Comparison of ENCODE assay signal across 8 cellular contexts in genomic region chr21:37267269-37268185, GRCh38. TPM values are rescaled to one million over a fixed set of nuclear protein-coding genes. Genes with fewer than 3 reads are reported as not detected.
A peak's percentile ranks its signal among the peaks of the same experiment; 100 is the strongest.
DNase-seq lines count a peak whose midpoint lies in the region; ATAC-seq and TF ChIP-seq lines count a peak whose summit lies in the region.

Gene VPS26C, minus strand, starts transcription at chr21:37267334. Its CDS starts 40 bp downstream, at chr21:37267294.

- intact Hi-C loops in activated T-helper 2 cell treated with anti-CD3 and anti-CD28 coated beads, Interferon-gamma antibody, Interleukin-2, Interleukin-4, amounts not matched to agents 10 μg/mL and 5 μg/mL and 100 μg/mL, durations not matched to agents 14 hours and 24 hours and 36 hours (cut with micrococcal nuclease) = loop anchor here (1.0 to 2.0 kb wide), 5 partner anchors 9 to 297 kb away; partner anchors contain the start of genes DYRK1A, PIGP and TTC3

- H3K4me3 Mint-ChIP-seq in activated T-helper 2 cell treated with anti-CD3 and anti-CD28 coated beads, Interferon-gamma antibody, Interleukin-2, Interleukin-4, amounts not matched to agents 10 μg/mL and 5 μg/mL and 100 μg/mL, durations not matched to agents 14 hours and 24 hours and 36 hours (ENCODE audit: low read depth) = peak within 1 kb of the TSS; percentile 96
- peak within 1 kb of the TSS; percentile 91 to 99 (median 93) for H3K4me3 Mint-ChIP-seq in naive thymus-derived CD8-positive, alpha-beta T cell

- POLR2A ChIA-PET in naive thymus-derived CD8-positive, alpha-beta T cell (lab: Charles Lee) = interaction anchor here (0.7 to 3.7 kb wide), 15 partner anchors 9 to 296 kb away, joined by 3 to 79 read pairs (median 5); partner anchors contain the start of gene DYRK1A

- DNase-seq in EH (ENCODE audit: low read depth) (peak; percentile 100), H4 (ENCODE audit: low spot score) (peak; percentile 100), LoVo (ENCODE audit: low spot score) (peak; percentile 99), RWPE2 (ENCODE audit: low spot score) (peak; percentile 99), fibroblast of mammary gland (ENCODE audit: low read depth) (peak; percentile 99)
- DNase-seq in activated T-helper 2 cell treated with anti-CD3 and anti-CD28 coated beads, Interferon-gamma antibody, Interleukin-2, Interleukin-4, amounts not matched to agents 10 μg/mL and 5 μg/mL and 100 μg/mL, durations not matched to agents 14 hours and 24 hours and 36 hours (ENCODE audit: low spot score) = peak; percentile 99
- DNase-seq in naive thymus-derived CD8-positive, alpha-beta T cell = peak; percentile 91 to 99 (median 98)
- DNase-seq in stimulated activated naive CD4-positive, alpha-beta T cell (lab: John Stamatoyannopoulos, UW) = peak; percentile 91 to 98 (median 96)

- H3K27ac ChIP-seq in RWPE2 (ENCODE audit: poor library complexity, severe bottlenecking) = peak within 1 kb of the TSS; percentile 83

- peaks cover 30% of the 10 kb centered on the region for H3K4me1 Mint-ChIP-seq in activated T-helper 2 cell treated with anti-CD3 and anti-CD28 coated beads, Interferon-gamma antibody, Interleukin-2, Interleukin-4, amounts not matched to agents 10 μg/mL and 5 μg/mL and 100 μg/mL, durations not matched to agents 14 hours and 24 hours and 36 hours (ENCODE audit: low read depth)
- peaks cover 14 to 53% (median 33%) of the 10 kb centered on the region in 4 donors for H3K4me1 Mint-ChIP-seq in naive thymus-derived CD8-positive, alpha-beta T cell

- no peaks in the 10 kb centered on the region for H3K27me3 ChIP-seq in RWPE2 (ENCODE audit: insufficient read depth, poor library complexity, severe bottlenecking)

- ATAC-seq in RWPE2 (ENCODE audit: low read depth) = peak; percentile 89
- ATAC-seq in naive thymus-derived CD8-positive, alpha-beta T cell = peak; percentile 86

- 0 out of 2 replicates have a peak, but pooled peaks cover 12% of the 10 kb centered on the region for H3K36me3 ChIP-seq in RWPE2 (ENCODE audit: low read depth)

- H3K36me3 Mint-ChIP-seq in activated T-helper 2 cell treated with anti-CD3 and anti-CD28 coated beads, Interferon-gamma antibody, Interleukin-2, Interleukin-4, amounts not matched to agents 10 μg/mL and 5 μg/mL and 100 μg/mL, durations not matched to agents 14 hours and 24 hours and 36 hours (ENCODE audit: low read depth) = peaks cover 27% of the 10 kb centered on the region
- H3K36me3 Mint-ChIP-seq in naive thymus-derived CD8-positive, alpha-beta T cell = peaks cover 0 to 5% (median 1%) of the 10 kb centered on the region in 3 donors

- H3K4me3 ChIP-seq in RWPE2 (ENCODE audit: severe bottlenecking) (peak within 1 kb of the TSS; percentile 45), fibroblast of mammary gland (ENCODE audit: control insufficient read depth, low read depth, low read length) (peak within 1 kb of the TSS; percentile 74)

- TF ChIP-seq CTCF in RWPE2 (IDR thresholded peaks at IDR 0.05; ENCODE audit: poor library complexity, severe bottlenecking) (no peak), fibroblast of mammary gland (conservative IDR thresholded peaks at IDR 0.05; ENCODE audit: control insufficient read depth, insufficient read depth, low read depth, low read length) (no peak)

- peaks cover 2% of the 10 kb centered on the region for H3K27me3 Mint-ChIP-seq in activated T-helper 2 cell treated with anti-CD3 and anti-CD28 coated beads, Interferon-gamma antibody, Interleukin-2, Interleukin-4, amounts not matched to agents 10 μg/mL and 5 μg/mL and 100 μg/mL, durations not matched to agents 14 hours and 24 hours and 36 hours (ENCODE audit: low read depth)
- H3K27me3 Mint-ChIP-seq in naive thymus-derived CD8-positive, alpha-beta T cell = no peaks in the 10 kb centered on the region

- no peaks in the 10 kb centered on the region for H3K9me3 Mint-ChIP-seq in activated T-helper 2 cell treated with anti-CD3 and anti-CD28 coated beads, Interferon-gamma antibody, Interleukin-2, Interleukin-4, amounts not matched to agents 10 μg/mL and 5 μg/mL and 100 μg/mL, durations not matched to agents 14 hours and 24 hours and 36 hours
- no peaks in the 10 kb centered on the region for H3K9me3 Mint-ChIP-seq in naive thymus-derived CD8-positive, alpha-beta T cell

- H3K27ac Mint-ChIP-seq in activated T-helper 2 cell treated with anti-CD3 and anti-CD28 coated beads, Interferon-gamma antibody, Interleukin-2, Interleukin-4, amounts not matched to agents 10 μg/mL and 5 μg/mL and 100 μg/mL, durations not matched to agents 14 hours and 24 hours and 36 hours = peak within 1 kb of the TSS; percentile 97
- peak within 1 kb of the TSS; percentile 94 to 99 (median 98) for H3K27ac Mint-ChIP-seq in naive thymus-derived CD8-positive, alpha-beta T cell

- H3K4me1 ChIP-seq in RWPE2 (ENCODE audit: insufficient read depth, poor library complexity, severe bottlenecking) = peaks cover 16% of the 10 kb centered on the region

- H3K9me3 ChIP-seq in RWPE2 (ENCODE audit: severe bottlenecking) = no peaks in the 10 kb centered on the region

RNA-seq across cellular contexts. Expression of gene VPS26C, which starts in this region (rescaled TPM):
- total RNA-seq in H4 (2014; rRNA removed; shearing (Covaris generic)) = 63.6 and 95.0 TPM in 2 replicates
- total RNA-seq in activated T-helper 2 cell treated with anti-CD3 and anti-CD28 coated beads, Interferon-gamma antibody, Interleukin-2, Interleukin-4, amounts not matched to agents 10 μg/mL and 5 μg/mL and 100 μg/mL, durations not matched to agents 14 hours and 24 hours and 36 hours = 58.0 and 59.4 TPM in 2 replicates
- total RNA-seq in naive thymus-derived CD8-positive, alpha-beta T cell = 10 to 100 TPM; 74.0 to 77.8 TPM
- 10 to 100 TPM; 60.1 to 72.7 (median 62.9) TPM for polyA plus RNA-seq in naive thymus-derived CD8-positive, alpha-beta T cell

Comparison
In these comparisons a context has a peak if more than half of its experiments do, and no peak if none do; other contexts are left out.
1. Peak in every context shown above with its lines: DNase-seq, ATAC-seq, H3K4me3 ChIP-seq and H3K27ac ChIP-seq.